14 cellular contexts compared by ENCODE assay signal in the genomic region with DNA sequence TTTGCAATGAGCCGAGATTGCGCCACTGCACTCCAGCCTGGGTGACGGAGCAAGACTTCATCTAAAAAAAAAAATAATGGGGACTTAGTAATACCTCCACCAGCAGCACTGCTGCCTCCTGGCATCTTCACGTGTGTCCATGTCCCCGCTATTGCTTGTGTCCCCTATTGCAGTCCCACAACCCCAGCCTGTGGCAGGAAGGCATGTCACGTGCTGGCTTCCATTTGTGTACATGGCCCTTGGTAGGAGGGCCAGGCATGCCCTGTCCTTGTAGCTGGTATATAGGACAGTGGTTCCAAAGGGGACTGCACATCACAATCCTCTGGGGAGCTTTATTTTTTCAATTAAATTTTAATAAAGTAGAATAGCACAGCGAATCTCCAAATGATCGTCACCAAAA. TPM values are rescaled to one million over a fixed set of nuclear protein-coding genes. Genes with fewer than 3 reads are reported as not detected.
DNase-seq lines count a peak whose midpoint lies in the region; ATAC-seq and TF ChIP-seq lines count a peak whose summit lies in the region.
"Had no signal": no experiment of that assay in that cellular context is flagged by ENCODE, and none has a peak within 500 bp of the region (broad histone marks: within the 10 kb centered on the region; RNA-seq: fewer than 3 reads in every experiment).

No MANE protein-coding gene starts in this region.

- peaks cover 3% of the 10 kb centered on the region; the same call in 1 of the 2 replicates for H3K4me1 ChIP-seq in Panc1 (ENCODE audit: control insufficient read depth, insufficient read depth, low read length)
- H3K4me1 ChIP-seq: BE2C had no signal

- no peak overlapping the region for H3K27ac ChIP-seq in Panc1 (ENCODE audit: low read length)

- no peaks in the 10 kb centered on the region for H3K9me3 ChIP-seq in Panc1 (ENCODE audit: control insufficient read depth, insufficient read depth, low read depth, low read length)
- H3K9me3 ChIP-seq: BE2C had no signal

- no peaks in the 10 kb centered on the region for H3K9me3 Mint-ChIP-seq in activated T-cell treated with anti-CD3 and anti-CD28 coated beads, Interleukin-2, amount 50 U/mL, for 4 hours
- H3K9me3 Mint-ChIP-seq in endothelial cell (ENCODE audit: unreplicated experiment): no peaks in the 10 kb centered on the region
- H3K9me3 Mint-ChIP-seq: CD8-positive, alpha-beta memory T cell; H9 had no signal

- DNase-seq in activated T-cell treated with anti-CD3 and anti-CD28 coated beads, Interleukin-2, amount 50 U/mL, for 4 hours: peak; percentile 2
- no peak for DNase-seq in activated T-cell treated with anti-CD3 and anti-CD28 coated beads for 4 hours
- DNase-seq in Panc1 (ENCODE audit: low read depth, low spot score): no peak
- no peak for DNase-seq in endothelial cell (ENCODE audit: low spot score)
- DNase-seq in stimulated activated CD8-positive, alpha-beta memory T cell treated with anti-CD3 and anti-CD28 coated beads, Interleukin-4, amount 100 ng/mL, for 48 hours: peak; percentile 12
- DNase-seq in AG08395 (ENCODE audit: low spot score): no peak
- DNase-seq in activated CD4-positive, alpha-beta T cell treated with anti-CD3 and anti-CD28 coated beads for 48 hours: no peak
- DNase-seq: BE2C; C1 segment of cervical spinal cord; CD4-positive, CD25-positive, alpha-beta regulatory T cell; CD8-positive, alpha-beta memory T cell; COR-L47; DMS 273 treated with DMSO at 0.1 percent for 48 hours; H9 had no signal

- CTCF ChIA-PET in Panc1 (lab: Charles Lee): no interaction called here

- TF ChIP-seq CTCF in Panc1 (IDR thresholded peaks at IDR 0.05) (no peak), endothelial cell (IDR thresholded peaks at IDR 0.05; ENCODE audit: unreplicated experiment) (no peak)

- H3K27me3 Mint-ChIP-seq in activated T-cell treated with anti-CD3 and anti-CD28 coated beads, Interleukin-2, amount 50 U/mL, for 4 hours (ENCODE audit: low read depth): no peaks in the 10 kb centered on the region
- peaks cover 2% of the 10 kb centered on the region for H3K27me3 Mint-ChIP-seq in endothelial cell (ENCODE audit: unreplicated experiment)
- H3K27me3 Mint-ChIP-seq: CD4-positive, CD25-positive, alpha-beta regulatory T cell; CD8-positive, alpha-beta memory T cell had no signal

- H3K27me3 ChIP-seq in Panc1 (ENCODE audit: control insufficient read depth, insufficient read depth, low read length): no peaks in the 10 kb centered on the region
- H3K27me3 ChIP-seq: BE2C had no signal

- no peak overlapping the region for H3K4me3 Mint-ChIP-seq in activated T-cell treated with anti-CD3 and anti-CD28 coated beads, Interleukin-2, amount 50 U/mL, for 4 hours
- peak overlapping the region; percentile 3 for H3K4me3 Mint-ChIP-seq in endothelial cell (ENCODE audit: unreplicated experiment)
- H3K4me3 Mint-ChIP-seq: H9 had no signal

- no peak overlapping the region for H3K4me3 ChIP-seq in Panc1 (ENCODE audit: low read depth in 2 of 2, low read length in 2 of 2)

- peaks cover 42% of the 10 kb centered on the region for H3K36me3 Mint-ChIP-seq in activated T-cell treated with anti-CD3 and anti-CD28 coated beads, Interleukin-2, amount 50 U/mL, for 4 hours (ENCODE audit: insufficient read depth)
- peaks cover 35% of the 10 kb centered on the region for H3K36me3 Mint-ChIP-seq in endothelial cell (ENCODE audit: low read depth, unreplicated experiment)

- no peak overlapping the region for H3K27ac Mint-ChIP-seq in endothelial cell (ENCODE audit: unreplicated experiment)
- H3K27ac Mint-ChIP-seq: CD4-positive, CD25-positive, alpha-beta regulatory T cell had no signal

- BruUV-seq in Panc1 (replicated peaks; lab: Mats Ljungman, UMichigan): no TSS peak

- in situ Hi-C loops in Panc1 (cut with HindIII; ENCODE audit: low pct_unique_long_range_greater_than_20kb, low sequenced_read_pairs): no loop called here

- peaks cover 10% of the 10 kb centered on the region; the same call in 1 of the 2 replicates for H3K36me3 ChIP-seq in Panc1 (ENCODE audit: control insufficient read depth, insufficient read depth, low read length)

- POLR2A ChIA-PET in Panc1 (lab: Charles Lee): no interaction called here

- ATAC-seq in activated T-cell treated with anti-CD3 and anti-CD28 coated beads, Interleukin-2, amount 50 U/mL, for 4 hours: no peak
- ATAC-seq in Panc1: 0 out of 2 replicates have a peak, but pooled peaks have one; percentile 32

- H3K4me1 Mint-ChIP-seq in activated T-cell treated with anti-CD3 and anti-CD28 coated beads, Interleukin-2, amount 50 U/mL, for 4 hours (ENCODE audit: low read depth): peaks cover 21% of the 10 kb centered on the region
- H3K4me1 Mint-ChIP-seq in endothelial cell (ENCODE audit: unreplicated experiment): no peaks in the 10 kb centered on the region

- intact Hi-C loops in Panc1 (cut with micrococcal nuclease; ENCODE audit: unreplicated experiment): no loop called here

RNA-seq across cellular contexts. Expression of gene ZNF783, which starts 5.7 kb away (rescaled TPM):
- total RNA-seq in activated T-cell treated with anti-CD3 and anti-CD28 coated beads, Interleukin-2, amount 50 U/mL, for 4 hours: 10 to 100 TPM; 24.0 to 28.5 (median 24.5) TPM
- total RNA-seq in Panc1 (2021; ENCODE audit: unreplicated experiment): 16.6 TPM
- polyA plus RNA-seq in Panc1 (2012; ENCODE audit: insufficient read length): 13.6 TPM
- total RNA-seq in endothelial cell (ENCODE audit: unreplicated experiment): 15.3 TPM

RNA-seq across cellular contexts. Expression of gene ZNF212, which starts 28.3 kb away (rescaled TPM):
- total RNA-seq in activated T-cell treated with anti-CD3 and anti-CD28 coated beads, Interleukin-2, amount 50 U/mL, for 4 hours: 10 to 100 TPM; 19.3 to 22.4 (median 20.5) TPM
- total RNA-seq in Panc1 (2021; ENCODE audit: unreplicated experiment) (11.3 TPM), endothelial cell (ENCODE audit: unreplicated experiment) (12.8 TPM)
- 9.0 TPM for polyA plus RNA-seq in Panc1 (2012; ENCODE audit: insufficient read length)

Comparison
In these comparisons a context has a peak if more than half of its experiments do, and no peak if none do; other contexts are left out.
1. DNase-seq: peak in activated T-cell treated with anti-CD3 and anti-CD28 coated beads, Interleukin-2, amount 50 U/mL, for 4 hours (single experiment) and stimulated activated CD8-positive, alpha-beta memory T cell treated with anti-CD3 and anti-CD28 coated beads, Interleukin-4, amount 100 ng/mL, for 48 hours (single experiment); none in activated T-cell treated with anti-CD3 and anti-CD28 coated beads for 4 hours (single experiment), Panc1 (single experiment), endothelial cell (single experiment), AG08395 (single experiment) and activated CD4-positive, alpha-beta T cell treated with anti-CD3 and anti-CD28 coated beads for 48 hours (single experiment).